Comparison of ENCODE assay signal across 9 cellular contexts in genomic region chr14:54220122-54220691, GRCh38.
A peak's percentile ranks its signal among the peaks of the same experiment; 100 is the strongest.
DNase-seq lines count a peak whose midpoint lies in the region; ATAC-seq and TF ChIP-seq lines count a peak whose summit lies in the region.
"Had no signal": no experiment of that assay in that cellular context is flagged by ENCODE, and none has a peak within 500 bp of the region (broad histone marks: within the 10 kb centered on the region; RNA-seq: fewer than 3 reads in every experiment).

No MANE protein-coding gene starts in this region.

- H3K9me3 ChIP-seq in CD8-positive, alpha-beta T cell (ENCODE audit: low read length), result no peaks in the 10 kb centered on the region
- H3K9me3 ChIP-seq in right atrium auricular region, result no peaks in the 10 kb centered on the region
- H3K9me3 ChIP-seq: MG63 had no signal

- intact Hi-C loops in CD8-positive, alpha-beta T cell (cut with DNase I, micrococcal nuclease), result no loop called here
- intact Hi-C loops in activated B cell treated with CpG ODN at 0.5 μM for 24 hours (cut with micrococcal nuclease), result no loop called here

- POLR2A ChIA-PET in CD8-positive, alpha-beta T cell (lab: Charles Lee), result no interaction called here
- POLR2A ChIA-PET in activated B cell treated with CpG ODN at 0.5 μM for 24 hours (lab: Charles Lee), result no interaction called here

- H3K36me3 ChIP-seq in CD8-positive, alpha-beta T cell (ENCODE audit: insufficient read depth, low read length), result no peaks in the 10 kb centered on the region
- no peaks in the 10 kb centered on the region for H3K36me3 ChIP-seq in right atrium auricular region
- no peaks in the 10 kb centered on the region for H3K36me3 ChIP-seq in rectal smooth muscle tissue (ENCODE audit: control insufficient read depth, insufficient read depth, low read length)
- H3K36me3 ChIP-seq: MG63 had no signal

- peaks cover 19% of the 10 kb centered on the region for H3K4me1 Mint-ChIP-seq in CD8-positive, alpha-beta T cell (ENCODE audit: low read depth)
- peaks cover 14% of the 10 kb centered on the region for H3K4me1 Mint-ChIP-seq in activated B cell treated with CpG ODN at 0.5 μM for 24 hours

- no peak overlapping the region for H3K27ac Mint-ChIP-seq in CD8-positive, alpha-beta T cell
- H3K27ac Mint-ChIP-seq in activated B cell treated with CpG ODN at 0.5 μM for 24 hours, result no peak overlapping the region

- no peak overlapping the region for H3K4me3 ChIP-seq in CD8-positive, alpha-beta T cell (ENCODE audit: low read depth, low read length)
- H3K4me3 ChIP-seq in right atrium auricular region (peak overlapping the region; percentile 24 to 46), rectal smooth muscle tissue (ENCODE audit: low read length) (peak overlapping the region; percentile 58)
- H3K4me3 ChIP-seq: MG63 had no signal

- peaks cover 13% of the 10 kb centered on the region for H3K27me3 ChIP-seq in CD8-positive, alpha-beta T cell (ENCODE audit: insufficient read depth, low read length)
- H3K27me3 ChIP-seq in right atrium auricular region, result no peaks in the 10 kb centered on the region
- H3K27me3 ChIP-seq in rectal smooth muscle tissue (ENCODE audit: control insufficient read depth, insufficient read depth, low read length), result no peaks in the 10 kb centered on the region
- H3K27me3 ChIP-seq: MG63 had no signal

- no peak for TF ChIP-seq CTCF in CD8-positive, alpha-beta T cell (IDR thresholded peaks at IDR 0.05)
- TF ChIP-seq CTCF in activated B cell treated with CpG ODN at 0.5 μM for 24 hours (IDR thresholded peaks at IDR 0.05) (no peak), right atrium auricular region (IDR thresholded peaks at IDR 0.05) (no peak)

- H3K9me3 Mint-ChIP-seq in CD8-positive, alpha-beta T cell, result no peaks in the 10 kb centered on the region
- H3K9me3 Mint-ChIP-seq in activated B cell treated with CpG ODN at 0.5 μM for 24 hours, result no peaks in the 10 kb centered on the region

- H3K4me1 ChIP-seq in CD8-positive, alpha-beta T cell (ENCODE audit: insufficient read depth, low read length), result peaks cover 13% of the 10 kb centered on the region
- H3K4me1 ChIP-seq in right atrium auricular region, result peaks cover 0 to 7% of the 10 kb centered on the region in 2 donors
- H3K4me1 ChIP-seq in rectal smooth muscle tissue (ENCODE audit: control insufficient read depth, insufficient read depth, low read length), result no peaks in the 10 kb centered on the region

- no peak for ATAC-seq in CD8-positive, alpha-beta T cell
- ATAC-seq in activated B cell treated with CpG ODN at 0.5 μM for 24 hours (ENCODE audit: low read depth) (no peak), GM21825 (IDR thresholded peaks at IDR 0.05; ENCODE audit: unreplicated experiment) (no peak)

- CTCF ChIA-PET in CD8-positive, alpha-beta T cell (lab: Charles Lee), result no interaction called here
- CTCF ChIA-PET in activated B cell treated with CpG ODN at 0.5 μM for 24 hours (lab: Charles Lee), result no interaction called here

- H3K4me3 Mint-ChIP-seq in CD8-positive, alpha-beta T cell, result peak overlapping the region; percentile 51
- peak overlapping the region; percentile 52 for H3K4me3 Mint-ChIP-seq in activated B cell treated with CpG ODN at 0.5 μM for 24 hours

- H3K27ac ChIP-seq in CD8-positive, alpha-beta T cell (ENCODE audit: low read depth, low read length), result no peak overlapping the region
- H3K27ac ChIP-seq in right atrium auricular region, result peak overlapping the region in 1 of 2 donors; percentile 43
- no peak overlapping the region for H3K27ac ChIP-seq in rectal smooth muscle tissue (ENCODE audit: low read depth, low read length)

- H3K36me3 Mint-ChIP-seq in CD8-positive, alpha-beta T cell, result no peaks in the 10 kb centered on the region
- H3K36me3 Mint-ChIP-seq in activated B cell treated with CpG ODN at 0.5 μM for 24 hours (ENCODE audit: low read depth), result no peaks in the 10 kb centered on the region

- H3K9ac ChIP-seq in rectal smooth muscle tissue (ENCODE audit: low read length), result no peak overlapping the region

- H3K27me3 Mint-ChIP-seq in CD8-positive, alpha-beta T cell (ENCODE audit: low read depth), result peaks cover 62% of the 10 kb centered on the region
- H3K27me3 Mint-ChIP-seq in activated B cell treated with CpG ODN at 0.5 μM for 24 hours, result peaks cover 40% of the 10 kb centered on the region

- DNase-seq in CD8-positive, alpha-beta T cell, result no peak
- DNase-seq in activated B cell treated with CpG ODN at 0.5 μM for 24 hours, result no peak
- no peak for DNase-seq in right atrium auricular region (ENCODE audit: low spot score)
- DNase-seq in activated CD4-positive, CD25-positive, alpha-beta regulatory T cell (lab: John Stamatoyannopoulos, UW), result no peak
- no peak for DNase-seq in T1000 (lab: John Stamatoyannopoulos, UW)
- DNase-seq in ureter (ENCODE audit: low spot score), result no peak
- DNase-seq: MG63 had no signal
